In the genomic region with DNA sequence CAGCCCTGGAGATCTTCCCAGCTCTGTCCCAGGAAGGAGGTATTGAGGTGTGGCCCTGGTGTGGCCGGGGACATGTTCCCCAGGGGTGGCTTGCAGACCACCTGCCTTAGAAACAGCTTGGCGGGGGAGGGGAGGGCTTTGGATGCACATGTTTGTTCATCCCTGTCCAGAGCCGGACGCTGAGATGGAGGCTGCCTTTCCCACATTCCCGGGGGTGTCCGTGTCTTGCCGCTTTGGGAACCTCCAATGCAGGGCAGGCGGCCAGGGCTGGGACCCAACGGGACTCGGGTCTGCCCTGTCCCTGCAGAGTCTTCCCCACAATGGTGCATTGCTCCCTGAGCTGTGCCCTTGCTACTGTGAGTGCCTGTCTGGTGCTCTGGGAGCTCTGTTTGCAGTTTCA, we compare ENCODE assay signal across 1 cellular context.
TF ChIP-seq lines count a peak whose summit lies in the region.

No MANE protein-coding gene starts in this region.

TF ChIP-seq in H1, 55 proteins besides CTCF, POLR2A, EP300 and RAD21 (continued from another document):
- TF ChIP-seq, protein P1, sequence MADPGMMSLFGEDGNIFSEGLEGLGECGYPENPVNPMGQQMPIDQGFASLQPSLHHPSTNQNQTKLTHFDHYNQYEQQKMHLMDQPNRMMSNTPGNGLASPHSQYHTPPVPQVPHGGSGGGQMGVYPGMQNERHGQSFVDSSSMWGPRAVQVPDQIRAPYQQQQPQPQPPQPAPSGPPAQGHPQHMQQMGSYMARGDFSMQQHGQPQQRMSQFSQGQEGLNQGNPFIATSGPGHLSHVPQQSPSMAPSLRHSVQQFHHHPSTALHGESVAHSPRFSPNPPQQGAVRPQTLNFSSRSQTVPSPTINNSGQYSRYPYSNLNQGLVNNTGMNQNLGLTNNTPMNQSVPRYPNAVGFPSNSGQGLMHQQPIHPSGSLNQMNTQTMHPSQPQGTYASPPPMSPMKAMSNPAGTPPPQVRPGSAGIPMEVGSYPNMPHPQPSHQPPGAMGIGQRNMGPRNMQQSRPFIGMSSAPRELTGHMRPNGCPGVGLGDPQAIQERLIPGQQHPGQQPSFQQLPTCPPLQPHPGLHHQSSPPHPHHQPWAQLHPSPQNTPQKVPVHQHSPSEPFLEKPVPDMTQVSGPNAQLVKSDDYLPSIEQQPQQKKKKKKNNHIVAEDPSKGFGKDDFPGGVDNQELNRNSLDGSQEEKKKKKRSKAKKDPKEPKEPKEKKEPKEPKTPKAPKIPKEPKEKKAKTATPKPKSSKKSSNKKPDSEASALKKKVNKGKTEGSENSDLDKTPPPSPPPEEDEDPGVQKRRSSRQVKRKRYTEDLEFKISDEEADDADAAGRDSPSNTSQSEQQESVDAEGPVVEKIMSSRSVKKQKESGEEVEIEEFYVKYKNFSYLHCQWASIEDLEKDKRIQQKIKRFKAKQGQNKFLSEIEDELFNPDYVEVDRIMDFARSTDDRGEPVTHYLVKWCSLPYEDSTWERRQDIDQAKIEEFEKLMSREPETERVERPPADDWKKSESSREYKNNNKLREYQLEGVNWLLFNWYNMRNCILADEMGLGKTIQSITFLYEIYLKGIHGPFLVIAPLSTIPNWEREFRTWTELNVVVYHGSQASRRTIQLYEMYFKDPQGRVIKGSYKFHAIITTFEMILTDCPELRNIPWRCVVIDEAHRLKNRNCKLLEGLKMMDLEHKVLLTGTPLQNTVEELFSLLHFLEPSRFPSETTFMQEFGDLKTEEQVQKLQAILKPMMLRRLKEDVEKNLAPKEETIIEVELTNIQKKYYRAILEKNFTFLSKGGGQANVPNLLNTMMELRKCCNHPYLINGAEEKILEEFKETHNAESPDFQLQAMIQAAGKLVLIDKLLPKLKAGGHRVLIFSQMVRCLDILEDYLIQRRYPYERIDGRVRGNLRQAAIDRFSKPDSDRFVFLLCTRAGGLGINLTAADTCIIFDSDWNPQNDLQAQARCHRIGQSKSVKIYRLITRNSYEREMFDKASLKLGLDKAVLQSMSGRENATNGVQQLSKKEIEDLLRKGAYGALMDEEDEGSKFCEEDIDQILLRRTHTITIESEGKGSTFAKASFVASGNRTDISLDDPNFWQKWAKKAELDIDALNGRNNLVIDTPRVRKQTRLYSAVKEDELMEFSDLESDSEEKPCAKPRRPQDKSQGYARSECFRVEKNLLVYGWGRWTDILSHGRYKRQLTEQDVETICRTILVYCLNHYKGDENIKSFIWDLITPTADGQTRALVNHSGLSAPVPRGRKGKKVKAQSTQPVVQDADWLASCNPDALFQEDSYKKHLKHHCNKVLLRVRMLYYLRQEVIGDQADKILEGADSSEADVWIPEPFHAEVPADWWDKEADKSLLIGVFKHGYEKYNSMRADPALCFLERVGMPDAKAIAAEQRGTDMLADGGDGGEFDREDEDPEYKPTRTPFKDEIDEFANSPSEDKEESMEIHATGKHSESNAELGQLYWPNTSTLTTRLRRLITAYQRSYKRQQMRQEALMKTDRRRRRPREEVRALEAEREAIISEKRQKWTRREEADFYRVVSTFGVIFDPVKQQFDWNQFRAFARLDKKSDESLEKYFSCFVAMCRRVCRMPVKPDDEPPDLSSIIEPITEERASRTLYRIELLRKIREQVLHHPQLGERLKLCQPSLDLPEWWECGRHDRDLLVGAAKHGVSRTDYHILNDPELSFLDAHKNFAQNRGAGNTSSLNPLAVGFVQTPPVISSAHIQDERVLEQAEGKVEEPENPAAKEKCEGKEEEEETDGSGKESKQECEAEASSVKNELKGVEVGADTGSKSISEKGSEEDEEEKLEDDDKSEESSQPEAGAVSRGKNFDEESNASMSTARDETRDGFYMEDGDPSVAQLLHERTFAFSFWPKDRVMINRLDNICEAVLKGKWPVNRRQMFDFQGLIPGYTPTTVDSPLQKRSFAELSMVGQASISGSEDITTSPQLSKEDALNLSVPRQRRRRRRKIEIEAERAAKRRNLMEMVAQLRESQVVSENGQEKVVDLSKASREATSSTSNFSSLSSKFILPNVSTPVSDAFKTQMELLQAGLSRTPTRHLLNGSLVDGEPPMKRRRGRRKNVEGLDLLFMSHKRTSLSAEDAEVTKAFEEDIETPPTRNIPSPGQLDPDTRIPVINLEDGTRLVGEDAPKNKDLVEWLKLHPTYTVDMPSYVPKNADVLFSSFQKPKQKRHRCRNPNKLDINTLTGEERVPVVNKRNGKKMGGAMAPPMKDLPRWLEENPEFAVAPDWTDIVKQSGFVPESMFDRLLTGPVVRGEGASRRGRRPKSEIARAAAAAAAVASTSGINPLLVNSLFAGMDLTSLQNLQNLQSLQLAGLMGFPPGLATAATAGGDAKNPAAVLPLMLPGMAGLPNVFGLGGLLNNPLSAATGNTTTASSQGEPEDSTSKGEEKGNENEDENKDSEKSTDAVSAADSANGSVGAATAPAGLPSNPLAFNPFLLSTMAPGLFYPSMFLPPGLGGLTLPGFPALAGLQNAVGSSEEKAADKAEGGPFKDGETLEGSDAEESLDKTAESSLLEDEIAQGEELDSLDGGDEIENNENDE (IDR thresholded peaks at IDR 0.05; ENCODE audit: insufficient replicate concordance, low read length) = no peak
- TF ChIP-seq YY1 (IDR thresholded peaks at IDR 0.05; ENCODE audit: low read depth, low read length) (no peak), PHF8 (conservative IDR thresholded peaks at IDR 0.05; ENCODE audit: low read depth, low read length) (no peak), SIX5 (IDR thresholded peaks at IDR 0.05; ENCODE audit: low read depth, low read length) (no peak), POLR2AphosphoS5 (IDR thresholded peaks at IDR 0.05; ENCODE audit: low read depth, low read length) (no peak), SP4 (IDR thresholded peaks at IDR 0.05; ENCODE audit: low read length) (no peak), EGR1 (IDR thresholded peaks at IDR 0.05; ENCODE audit: borderline replicate concordance, low read depth, low read length) (no peak), ASH2L (IDR thresholded peaks at IDR 0.05; ENCODE audit: low read length) (no peak)
